In the genomic region with DNA sequence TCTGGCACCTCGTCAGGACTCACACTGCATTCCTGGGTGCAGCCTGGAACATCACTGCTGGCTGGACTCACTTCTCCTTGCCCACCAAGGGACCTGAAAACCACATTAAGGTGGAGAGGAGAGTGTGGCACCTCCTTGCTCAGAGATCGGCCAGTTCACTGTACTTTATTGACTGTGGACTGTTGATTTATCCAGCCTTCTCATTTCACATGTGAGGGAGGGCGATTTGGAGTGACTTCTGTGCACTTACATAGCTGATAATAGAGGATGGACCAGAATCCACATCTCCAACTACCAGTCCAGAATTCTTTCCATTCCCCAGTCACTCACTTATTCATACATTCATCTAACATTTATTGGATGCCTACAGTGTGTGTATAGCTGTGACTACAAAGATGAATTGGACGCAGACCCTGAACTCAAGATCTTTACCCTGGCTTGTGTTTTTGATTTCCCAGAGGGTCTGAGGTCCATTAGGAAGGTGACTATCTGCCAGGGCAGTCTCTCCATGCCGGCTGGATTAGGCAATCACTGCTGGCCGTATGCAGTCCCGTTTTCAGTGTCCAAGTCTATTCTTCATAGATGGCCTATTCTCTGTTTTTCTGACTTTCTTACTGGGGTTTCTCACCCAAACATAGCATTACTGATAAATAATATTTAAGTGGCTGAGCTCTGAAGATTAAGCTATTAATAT, we compare ENCODE assay signal across 11 cellular contexts.
DNase-seq lines count a peak whose midpoint lies in the region; ATAC-seq and TF ChIP-seq lines count a peak whose summit lies in the region.
"Had no signal": no experiment of that assay in that cellular context is flagged by ENCODE, and none has a peak within 500 bp of the region (broad histone marks: within the 10 kb centered on the region; RNA-seq: fewer than 3 reads in every experiment).

No MANE protein-coding gene starts in this region.

- H3K4me1 ChIP-seq in gastroesophageal sphincter (peaks cover 0 to 11% (median 3%) of the 10 kb centered on the region in 3 donors), skeletal muscle tissue (ENCODE audit: control insufficient read depth in 3 of 3, insufficient read depth in 3 of 3, low read length in 3 of 3) (peaks cover 16 to 42% (median 20%) of the 10 kb centered on the region in 3 donors)

- peaks cover 2% of the 10 kb centered on the region for H3K36me3 Mint-ChIP-seq in T-helper 17 cell (ENCODE audit: low read depth)
- H3K36me3 Mint-ChIP-seq: WTC11 had no signal

- H3K4me3 ChIP-seq in gastroesophageal sphincter (no peak overlapping the region), skeletal muscle tissue (ENCODE audit: low read length in 3 of 3) (peak overlapping the region; percentile 16 to 63 (median 45)), MG63 (no peak overlapping the region)
- H3K4me3 ChIP-seq: GM23338 had no signal

- H3K4me3 Mint-ChIP-seq in T-helper 17 cell, result peak overlapping the region; percentile 82
- H3K4me3 Mint-ChIP-seq: GM23338, WTC11 had no signal

- TF ChIP-seq POLR2A in gastroesophageal sphincter (IDR thresholded peaks at IDR 0.05), result no peak

- peaks cover 24% of the 10 kb centered on the region for H3K4me1 Mint-ChIP-seq in T-helper 17 cell
- H3K4me1 Mint-ChIP-seq: GM23338, WTC11 had no signal

- ATAC-seq in GM18511 (IDR thresholded peaks at IDR 0.05; ENCODE audit: unreplicated experiment) (peak; percentile 1), T-helper 17 cell (no peak), gastroesophageal sphincter (peak; percentile 77), HG03095 (IDR thresholded peaks at IDR 0.05; ENCODE audit: unreplicated experiment) (no peak), GM21717 (IDR thresholded peaks at IDR 0.05; ENCODE audit: unreplicated experiment) (no peak), HG03378 (IDR thresholded peaks at IDR 0.05; ENCODE audit: unreplicated experiment) (no peak)
- ATAC-seq: GM23338, WTC11 had no signal

- DNase-seq in T-helper 17 cell (no peak), MG63 (no peak)
- DNase-seq: NCI-H1694 treated with DMSO at 0.1 percent for 48 hours had no signal

- H3K9ac ChIP-seq in skeletal muscle tissue (ENCODE audit: low read depth in 1 of 3, low read length in 3 of 3), result peak overlapping the region; percentile 64 to 66 (median 65)

- WGBS in gastroesophageal sphincter (ENCODE audit: low coverage in 1 of 2), 2 donors, result 65 to 67% methylated on average over 3 to 6 of the region's 7 CpGs

- H3K36me3 ChIP-seq in gastroesophageal sphincter, result no peaks in the 10 kb centered on the region
- no peaks in the 10 kb centered on the region for H3K36me3 ChIP-seq in skeletal muscle tissue (ENCODE audit: control insufficient read depth in 3 of 3, insufficient read depth in 3 of 3, low read length in 3 of 3)
- H3K36me3 ChIP-seq in MG63, result no peaks in the 10 kb centered on the region; the same call in 1 of the 2 replicates

- H3K9me3 ChIP-seq in T-helper 17 cell (ENCODE audit: control insufficient read depth, low read length, poor library complexity, severe bottlenecking) (no peaks in the 10 kb centered on the region), gastroesophageal sphincter (no peaks in the 10 kb centered on the region), skeletal muscle tissue (ENCODE audit: control insufficient read depth in 3 of 3, low read length in 3 of 3) (no peaks in the 10 kb centered on the region), MG63 (no peaks in the 10 kb centered on the region)

- TF ChIP-seq EP300 in gastroesophageal sphincter (IDR thresholded peaks at IDR 0.05), result no peak

- no peak for TF ChIP-seq CTCF in gastroesophageal sphincter (IDR thresholded peaks at IDR 0.05)

- no peaks in the 10 kb centered on the region for H3K27me3 Mint-ChIP-seq in T-helper 17 cell

- peak overlapping the region; percentile 90 for H3K27ac Mint-ChIP-seq in T-helper 17 cell
- H3K27ac Mint-ChIP-seq: GM23338, WTC11 had no signal

- H3K27ac ChIP-seq in gastroesophageal sphincter (peak overlapping the region in 2 of 4 donors; percentile 32 to 45), skeletal muscle tissue (ENCODE audit: low read depth, low read length) (peak overlapping the region; percentile 87)

- H3K27me3 ChIP-seq in gastroesophageal sphincter (no peaks in the 10 kb centered on the region), skeletal muscle tissue (ENCODE audit: control insufficient read depth in 3 of 3, insufficient read depth in 3 of 3, low read length in 3 of 3) (no peaks in the 10 kb centered on the region), MG63 (no peaks in the 10 kb centered on the region)

Comparison
In these comparisons a context has a peak if more than half of its experiments do, and no peak if none do; other contexts are left out.
1. ATAC-seq: peak in GM18511 (single experiment) and gastroesophageal sphincter (single experiment); none in T-helper 17 cell (single experiment), HG03095 (single experiment), GM21717 (single experiment) and HG03378 (single experiment).
2. H3K4me3 ChIP-seq: peak in skeletal muscle tissue (3 of 3); none in gastroesophageal sphincter (0 of 2) and MG63 (single experiment).